Comparison of ENCODE assay signal across 8 cellular contexts in genomic region chr20:2663364-2663886, GRCh38. TPM values are rescaled to one million over a fixed set of nuclear protein-coding genes. Genes with fewer than 3 reads are reported as not detected.
DNase-seq lines count a peak whose midpoint lies in the region; ATAC-seq, FAIRE-seq and TF ChIP-seq lines count a peak whose summit lies in the region.

No MANE protein-coding gene starts in this region.

- H3K9ac ChIP-seq in HCT116 (ENCODE audit: low read length) = peak overlapping the region; percentile 97

- peaks cover 19% of the 10 kb centered on the region for H3K27me3 Mint-ChIP-seq in WTC11 (ENCODE audit: low read depth)

- BruUV-seq in HCT116 (replicated peaks; lab: Mats Ljungman, UMichigan) = TSS peak; percentile 51

- intact Hi-C loops in HCT116 (cut with micrococcal nuclease) = no loop called here

- H3K27me3 ChIP-seq in HCT116 (ENCODE audit: insufficient read depth, low read length) (no peaks in the 10 kb centered on the region), right atrium auricular region (no peaks in the 10 kb centered on the region), small intestine (ENCODE audit: control insufficient read depth in 2 of 2, insufficient read depth in 2 of 2, low read length in 2 of 2) (no peaks in the 10 kb centered on the region)

- TF ChIP-seq CTCF in HCT116 (IDR thresholded peaks at IDR 0.05 in 2 of 3, conservative IDR thresholded peaks at IDR 0.05 in 1 of 3; ENCODE audit: borderline replicate concordance in 1 of 3, insufficient read depth in 1 of 3, low read depth in 2 of 3, low read length in 2 of 3) = no peak
- TF ChIP-seq CTCF in WTC11 (IDR thresholded peaks at IDR 0.05) = no peak
- TF ChIP-seq CTCF in right atrium auricular region (IDR thresholded peaks at IDR 0.05) = no peak

- H3K9me3 ChIP-seq in HCT116 (ENCODE audit: control insufficient read depth in 1 of 2, insufficient read depth in 1 of 2, low read depth in 1 of 2, low read length in 2 of 2) (no peaks in the 10 kb centered on the region), right atrium auricular region (no peaks in the 10 kb centered on the region), small intestine (ENCODE audit: control insufficient read depth, low read depth) (no peaks in the 10 kb centered on the region)

- WGBS in small intestine, 3 donors = 2 to 7% (median 4%) methylated on average over 13 of the region's 13 CpGs

- no peak for TF ChIP-seq POLR2A in HCT116 (IDR thresholded peaks at IDR 0.05; ENCODE audit: borderline replicate concordance, extremely low read depth, insufficient read depth, insufficient read length)

- H3K36me3 Mint-ChIP-seq in WTC11 = peaks cover 48% of the 10 kb centered on the region

- H3K4me3 Mint-ChIP-seq in WTC11 = peak overlapping the region; percentile 98

- H3K4me3 ChIP-seq in HCT116 (replicated peaks in 1 of 2; ENCODE audit: low read depth in 1 of 2, low read length in 2 of 2) (peak overlapping the region; percentile 74 to 100), right atrium auricular region (peak overlapping the region; percentile 71 to 89), small intestine (ENCODE audit: low read depth in 1 of 2, low read length in 2 of 2) (peak overlapping the region; percentile 78 to 85)

- H3K4me2 ChIP-seq in HCT116 (ENCODE audit: low read length) = peak overlapping the region; percentile 92

- CTCF ChIA-PET in HCT116 (lab: Charles Lee) (no interaction called here), WTC11 (lab: Charles Lee) (interaction anchor here (0.5 to 1.3 kb wide), 5 partner anchors 8 to 390 kb away, joined by 3 to 5 read pairs (median 3); no protein-coding TSS in a partner anchor)

- H3K36me3 ChIP-seq in HCT116 (ENCODE audit: control insufficient read depth in 1 of 2, insufficient read depth in 2 of 2, low read length in 2 of 2) (peaks cover 9 to 27% of the 10 kb centered on the region in 2 experiments; a peak in 3 of 4 replicates), right atrium auricular region (peaks cover 45% of the 10 kb centered on the region), small intestine (ENCODE audit: control insufficient read depth in 2 of 2, insufficient read depth in 2 of 2, low read length in 2 of 2) (peaks cover 0 to 11% of the 10 kb centered on the region in 2 donors)

- peaks cover 33% of the 10 kb centered on the region for H3K79me2 ChIP-seq in HCT116 (ENCODE audit: insufficient read depth, low read length)

- H3K27ac Mint-ChIP-seq in WTC11 = peak overlapping the region; percentile 95

- H3K4me1 Mint-ChIP-seq in WTC11 = peaks cover 6% of the 10 kb centered on the region

- no peaks in the 10 kb centered on the region for H3K9me3 Mint-ChIP-seq in WTC11

- RAD21 ChIA-PET in HCT116 (lab: Charles Lee; ENCODE audit: low non-redundant PET in 1 of 2, low total read pairs in 2 of 2, uncharacterized antibody in 2 of 2, unreplicated experiment in 2 of 2) = no interaction called here

- H3K27ac ChIP-seq in HCT116 (ENCODE audit: low read depth, low read length) = peak overlapping the region; percentile 63; the same call in 1 of the 2 replicates
- peak overlapping the region; percentile 83 to 86 for H3K27ac ChIP-seq in right atrium auricular region
- H3K27ac ChIP-seq in small intestine (ENCODE audit: low read depth in 1 of 2, low read length in 1 of 2) = peak overlapping the region; percentile 88 to 96

- no peak for TF ChIP-seq RAD21 in HCT116 (IDR thresholded peaks at IDR 0.05; ENCODE audit: low read depth)

- peaks cover 5 to 14% of the 10 kb centered on the region in 2 experiments for H3K4me1 ChIP-seq in HCT116 (ENCODE audit: control insufficient read depth in 1 of 2, insufficient read depth in 2 of 2, low read length in 2 of 2)
- H3K4me1 ChIP-seq in right atrium auricular region = peaks cover 0 to 14% of the 10 kb centered on the region in 2 donors
- peaks cover 0 to 5% of the 10 kb centered on the region in 2 donors for H3K4me1 ChIP-seq in small intestine (ENCODE audit: control insufficient read depth in 2 of 2, insufficient read depth in 1 of 2, low read depth in 1 of 2, low read length in 1 of 2)

- no peak for DNase-seq in HCT116 (ENCODE audit: low read depth, low spot score)
- DNase-seq in WTC11 (ENCODE audit: low spot score) = no peak
- DNase-seq in right atrium auricular region (ENCODE audit: low spot score) = no peak
- DNase-seq in small intestine = no peak
- DNase-seq in NCI-H1105 (lab: John Stamatoyannopoulos, UW) = no peak
- no peak for DNase-seq in HuH-7 (ENCODE audit: low spot score)
- DNase-seq in activated CD4-positive, alpha-beta T cell treated with anti-CD3 and anti-CD28 coated beads for 48 hours = no peak

- H3K9me2 ChIP-seq in HCT116 (ENCODE audit: insufficient read depth) = no peaks in the 10 kb centered on the region

- no peak for FAIRE-seq in small intestine (lab: Jason Lieb, UNC)

- H4K20me1 ChIP-seq in HCT116 (ENCODE audit: insufficient read depth) = peaks cover 5% of the 10 kb centered on the region; the same call in 1 of the 2 replicates

- POLR2A ChIA-PET in HCT116 (lab: Charles Lee) (interaction anchor here (0.9 to 2.5 kb wide), 2 partner anchors 8 to 11 kb away, joined by 4 to 28 read pairs; partner anchors contain the start of gene NOP56), WTC11 (lab: Charles Lee) (interaction anchor here (2.4 kb wide), 1 partner anchor 11 kb away, joined by 22 read pairs; the partner anchor contains the start of gene NOP56)

- ATAC-seq in HCT116 = peak; percentile 8; the same call in 1 of the 2 replicates
- ATAC-seq in WTC11 = no peak
- ATAC-seq in HG03432 (IDR thresholded peaks at IDR 0.05; ENCODE audit: unreplicated experiment) = no peak

- no peak overlapping the region for H2AFZ ChIP-seq in HCT116 (ENCODE audit: low read depth, low read length, poor library complexity, severe bottlenecking)

TF ChIP-seq in HCT116, 20 proteins besides CTCF, POLR2A, EP300 and RAD21:
- TF ChIP-seq EZH2 (IDR thresholded peaks at IDR 0.05) (no peak), SP1 (IDR thresholded peaks at IDR 0.05; ENCODE audit: low read depth) (no peak)

TF ChIP-seq in WTC11, 78 proteins besides CTCF, POLR2A, EP300 and RAD21 (continues in another document):
- TF ChIP-seq MLX (CRISPR knock-in tag; IDR thresholded peaks at IDR 0.05) (no peak), E2F1 (CRISPR knock-in tag; IDR thresholded peaks at IDR 0.05) (no peak), RORB (CRISPR knock-in tag; IDR thresholded peaks at IDR 0.05) (no peak), GRHL2 (CRISPR knock-in tag; IDR thresholded peaks at IDR 0.05; ENCODE audit: insufficient replicate concordance, severe bottlenecking) (no peak), ATF3 (CRISPR knock-in tag; conservative IDR thresholded peaks at IDR 0.05) (no peak), PRRX2 (CRISPR knock-in tag; IDR thresholded peaks at IDR 0.05) (no peak), ZSCAN18 (CRISPR knock-in tag; IDR thresholded peaks at IDR 0.05) (no peak)

RNA-seq across cellular contexts. Expression of gene IDH3B, which starts 0.6 kb away (rescaled TPM):
- 132 TPM for total RNA-seq in HCT116 (2021; ENCODE audit: unreplicated experiment)
- 174 and 176 TPM in 2 replicates for polyA plus RNA-seq in HCT116 (2012)
- total RNA-seq in WTC11 (2021) = 101 to 136 TPM (median 107 TPM) in 3 replicates
- 100 to 1,000 TPM; 145 to 217 TPM for total RNA-seq in right atrium auricular region
- 100 to 1,000 TPM; 120 to 142 (median 139) TPM for polyA plus RNA-seq in small intestine

RNA-seq across cellular contexts. Expression of gene NOP56, which starts 11.0 kb away (rescaled TPM):
- 582 TPM for total RNA-seq in HCT116 (2021; ENCODE audit: unreplicated experiment)
- polyA plus RNA-seq in HCT116 (2012) = 328 and 343 TPM in 2 replicates
- total RNA-seq in WTC11 (2021) = 484 to 634 TPM (median 500 TPM) in 3 replicates
- 10 to 100 TPM; 30.9 to 47.1 TPM for total RNA-seq in right atrium auricular region
- polyA plus RNA-seq in small intestine = 100 to 1,000 TPM in 1 of 3 donors, 10 to 100 TPM in 2; 47.2 to 144 (median 53.0) TPM

RNA-seq across cellular contexts. Expression of gene EBF4, which starts 29.2 kb away (rescaled TPM):
- total RNA-seq in HCT116 (2021; ENCODE audit: unreplicated experiment) (11.4 TPM), WTC11 (2021) (2.7 to 5.0 TPM (median 3.2 TPM) in 3 replicates), right atrium auricular region (1 to 10 TPM; 2.5 to 8.5 TPM)
- 7.5 and 9.2 TPM in 2 replicates for polyA plus RNA-seq in HCT116 (2012)
- 1 to 10 TPM in 2 of 3 donors, under 1 TPM in 1; 0.67 to 3.5 (median 2.8) TPM for polyA plus RNA-seq in small intestine

Comparison
In these comparisons a context has a peak if more than half of its experiments do, and no peak if none do; other contexts are left out.
1. RNA of gene NOP56, which starts 11.0 kb away (total RNA-seq): 484 to 634 TPM in WTC11 and 582 TPM in HCT116 (single experiment); 30.9 to 47.1 TPM in right atrium auricular region; every median in the first group is over 10 times any median in the second.
2. Peak in every context shown above with its lines, with median percentiles within 50 percentile points of each other: H3K27ac ChIP-seq and H3K4me3 ChIP-seq.